ENCODE assay signal across 8 cellular contexts in the genomic region with DNA sequence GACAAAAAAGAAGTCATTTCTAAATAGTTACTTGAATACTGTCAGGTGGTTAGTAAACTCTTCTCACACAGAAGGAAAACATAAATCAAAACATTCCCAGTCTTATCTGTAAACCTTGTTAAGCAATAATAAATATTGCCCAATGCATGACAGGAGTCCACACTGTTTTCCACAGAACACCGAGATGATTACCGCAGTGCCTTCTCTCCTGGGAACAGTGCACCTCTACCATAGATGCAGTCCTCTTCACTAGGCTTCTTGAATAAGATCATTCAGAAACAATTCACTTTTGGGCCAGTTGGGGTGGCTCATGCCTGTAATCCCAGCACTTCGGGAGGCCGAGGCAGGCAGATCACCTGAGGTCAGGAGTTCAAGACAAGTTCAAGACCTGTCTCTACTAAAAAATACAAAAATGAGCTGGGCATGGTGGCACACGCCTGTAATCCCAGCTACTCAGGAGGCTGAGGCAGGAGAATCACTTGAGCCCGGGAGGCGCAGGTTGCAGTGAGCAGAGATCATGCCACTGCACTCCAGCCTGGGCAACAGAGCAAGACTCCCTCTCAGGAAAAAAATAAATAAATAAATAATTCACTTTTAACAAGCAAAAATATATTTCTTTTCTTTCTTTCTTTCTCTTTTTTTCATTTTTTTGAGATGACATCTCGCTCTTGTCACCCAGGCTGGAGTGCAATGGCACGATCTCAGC. TPM values are rescaled to one million over a fixed set of nuclear protein-coding genes. Genes with fewer than 3 reads are reported as not detected.
A peak's percentile ranks its signal among the peaks of the same experiment; 100 is the strongest.
DNase-seq lines count a peak whose midpoint lies in the region; ATAC-seq and TF ChIP-seq lines count a peak whose summit lies in the region.
"Not testable (repeated sequence)": the region's sequence is repeated elsewhere in the genome, so short reads cannot be mapped to it uniquely, and the experiment has no call there.
"Had no signal": no experiment of that assay in that cellular context is flagged by ENCODE, and none has a peak within 500 bp of the region (broad histone marks: within the 10 kb centered on the region; RNA-seq: fewer than 3 reads in every experiment).

No MANE protein-coding gene starts in this region.

- not testable (repeated sequence) for H3K4me3 ChIP-seq in GM23338; body of pancreas; fibroblast of pulmonary artery (replicated peaks; ENCODE audit: low read depth, low read length); gastrocnemius medialis

- H3F3A ChIP-seq in GM23338 (replicated peaks; ENCODE audit: low read depth) = not testable (repeated sequence)

- not testable (repeated sequence) for H4K20me1 ChIP-seq in GM23338 (replicated peaks; ENCODE audit: insufficient read depth)

- H2AFZ ChIP-seq in GM23338 = not testable (repeated sequence)

- H3K36me3 Mint-ChIP-seq in GM23338 (ENCODE audit: low read depth) = peaks cover 11% of the 10 kb centered on the region; the same call in 1 of the 3 replicates
- H3K36me3 Mint-ChIP-seq in mesothelial cell of epicardium = peaks cover 24% of the 10 kb centered on the region

- not testable (repeated sequence) for TF ChIP-seq CTCF in GM23338 (conservative IDR thresholded peaks at IDR 0.05; ENCODE audit: low read depth in 2 of 2); body of pancreas (IDR thresholded peaks at IDR 0.05); fibroblast of pulmonary artery (IDR thresholded peaks at IDR 0.05; ENCODE audit: low read length, missing control alignments); mesothelial cell of epicardium (IDR thresholded peaks at IDR 0.05; ENCODE audit: unreplicated experiment); gastrocnemius medialis (IDR thresholded peaks at IDR 0.05 in 4 of 5, conservative IDR thresholded peaks at IDR 0.05 in 1 of 5)

- H3K79me2 ChIP-seq in GM23338 (replicated peaks; ENCODE audit: insufficient read depth) = not testable (repeated sequence)

- intact Hi-C loops in body of pancreas (cut with DNase I); gastrocnemius medialis (cut with DNase I; ENCODE audit: low total_unique reads): not testable (repeated sequence)

- not testable (repeated sequence) for ATAC-seq in GM23338
- peak; percentile 55 for ATAC-seq in body of pancreas
- ATAC-seq in left lobe of liver = peak; percentile 95
- ATAC-seq in gastrocnemius medialis = peak; percentile 78 to 85

- TF ChIP-seq POLR2A in body of pancreas (IDR thresholded peaks at IDR 0.05); gastrocnemius medialis (IDR thresholded peaks at IDR 0.05): not testable (repeated sequence)

- H3K27me3 Mint-ChIP-seq in GM23338 (ENCODE audit: insufficient read depth, low read depth, poor library complexity); mesothelial cell of epicardium (ENCODE audit: low read depth): not testable (repeated sequence)

- H3K36me3 ChIP-seq in GM23338 (ENCODE audit: insufficient read depth); body of pancreas (replicated peaks in 1 of 2; ENCODE audit: insufficient read depth in 1 of 2, low read depth in 2 of 2): not testable (repeated sequence)
- H3K36me3 ChIP-seq in gastrocnemius medialis = peaks cover 0 to 15% of the 10 kb centered on the region in 2 donors

- peak overlapping the region; percentile 39; the same call in 1 of the 2 replicates for H3K27ac ChIP-seq in GM23338 (ENCODE audit: low read depth)
- peak overlapping the region in 1 of 4 donors; percentile 6 for H3K27ac ChIP-seq in body of pancreas
- peak overlapping the region; percentile 6 to 52 (median 28) for H3K27ac ChIP-seq in gastrocnemius medialis

- H3K4me1 ChIP-seq in GM23338 (ENCODE audit: insufficient read depth); body of pancreas; gastrocnemius medialis: not testable (repeated sequence)

- in situ Hi-C loops in gastrocnemius medialis (cut with MboI; ENCODE audit: low sequenced_read_pairs in 4 of 4) = not testable (repeated sequence)

- H3K4me3 Mint-ChIP-seq in GM23338, mesothelial cell of epicardium: not testable (repeated sequence)

- 66 to 71% methylated on average over 8 to 9 of the region's 9 CpGs for WGBS in body of pancreas, 2 donors

- H3K9me2 ChIP-seq in GM23338 (ENCODE audit: insufficient read depth) = not testable (repeated sequence)

- H3K9me3 Mint-ChIP-seq in GM23338, mesothelial cell of epicardium: not testable (repeated sequence)

- not testable (repeated sequence) for H3K4me1 Mint-ChIP-seq in GM23338, mesothelial cell of epicardium

- H3K9me3 ChIP-seq in body of pancreas, gastrocnemius medialis: not testable (repeated sequence)

- H3K27me3 ChIP-seq in GM23338 (ENCODE audit: insufficient read depth); body of pancreas; gastrocnemius medialis: not testable (repeated sequence)

- H3K4me2 ChIP-seq in GM23338 = not testable (repeated sequence)

- not testable (repeated sequence) for DNase-seq in GM23338 (ENCODE audit: low spot score); body of pancreas; mesothelial cell of epicardium (ENCODE audit: low spot score in 2 of 2, unreplicated experiment in 2 of 2); gastrocnemius medialis
- DNase-seq in NCI-H226 (peak; percentile 35), fibroblast of pulmonary artery (ENCODE audit: low read depth) (peak; percentile 45), left lobe of liver (ENCODE audit: low spot score) (peak; percentile 60)

- peak overlapping the region; percentile 23; the same call in 1 of the 2 replicates for H3K27ac Mint-ChIP-seq in GM23338
- H3K27ac Mint-ChIP-seq in mesothelial cell of epicardium = peak overlapping the region; percentile 43

RNA-seq across cellular contexts. Expression of gene GPR75, which starts 8.6 kb away (rescaled TPM):
- 2.3 and 4.1 TPM in 2 replicates for total RNA-seq in GM23338 (2014; rRNA removed; shearing (Covaris generic))
- 0.34 and 0.47 TPM in 2 replicates for polyA plus RNA-seq in GM23338 (2016; fragmentation: Nextera tagmentation; extraction: Ambion mirVana)
- total RNA-seq in body of pancreas = 1 to 10 TPM; 2.1 to 4.0 TPM
- total RNA-seq in left lobe of liver = 1.6 TPM
- total RNA-seq in mesothelial cell of epicardium = 3.7 to 5.2 TPM (median 4.8 TPM) in 3 replicates
- 10 to 100 TPM in 1 of 4 donors, 1 to 10 TPM in 2, under 1 TPM in 1; 0.80 to 19.6 (median 1.3) TPM for total RNA-seq in gastrocnemius medialis
- polyA plus RNA-seq: CD14-positive monocyte had no signal
